ENCODE assay signal across 15 cellular contexts in genomic region chr7:69780377-69780776, GRCh38.
DNase-seq lines count a peak whose midpoint lies in the region; ATAC-seq, FAIRE-seq and TF ChIP-seq lines count a peak whose summit lies in the region.
"Had no signal": no experiment of that assay in that cellular context is flagged by ENCODE, and none has a peak within 500 bp of the region (broad histone marks: within the 10 kb centered on the region; RNA-seq: fewer than 3 reads in every experiment).

No MANE protein-coding gene starts in this region.

- no peak overlapping the region for H2AFZ ChIP-seq in H1 (ENCODE audit: low read length)

- TF ChIP-seq POLR2A in H1 (IDR thresholded peaks at IDR 0.05; ENCODE audit: control extremely low read depth in 1 of 2, low read depth in 2 of 2, low read length in 2 of 2) = no peak
- TF ChIP-seq POLR2A in Peyer's patch (IDR thresholded peaks at IDR 0.05) = no peak
- TF ChIP-seq POLR2A in gastroesophageal sphincter (IDR thresholded peaks at IDR 0.05) = no peak
- TF ChIP-seq POLR2A in erythroblast (IDR thresholded peaks at IDR 0.05; ENCODE audit: low read length) = no peak

- CTCF ChIA-PET in H1 (lab: Charles Lee; ENCODE audit: partially characterized antibody) = interaction anchor here (0.6 kb wide), 1 partner anchor 382 kb away, joined by 3 read pairs; no protein-coding TSS in a partner anchor

- H3K79me2 ChIP-seq in H1 (ENCODE audit: control insufficient read depth in 1 of 2, insufficient read depth in 2 of 2, low read length in 2 of 2) = 0 out of 4 replicates have a peak, but pooled peaks cover 0 to 3% of the 10 kb centered on the region in 2 experiments

- H3K4me2 ChIP-seq in H1 (ENCODE audit: insufficient read depth in 1 of 2, low read depth in 2 of 2, low read length in 2 of 2) = peak overlapping the region in 1 of 2 experiments; percentile 26; a peak in 1 of 4 replicates

- no peak for TF ChIP-seq RAD21 in H1 (IDR thresholded peaks at IDR 0.05 in 1 of 2, conservative IDR thresholded peaks at IDR 0.05 in 1 of 2; ENCODE audit: low read depth in 2 of 2, low read length in 2 of 2)

- H2BK20ac ChIP-seq in H1 (ENCODE audit: low read length) = no peak overlapping the region

- H3K4me1 ChIP-seq in H1 (replicated peaks in 1 of 4; ENCODE audit: control insufficient read depth in 3 of 4, insufficient read depth in 4 of 4, low read length in 3 of 4) (peaks cover 0 to 7% (median 5%) of the 10 kb centered on the region in 4 experiments; a peak in 3 of 7 replicates), Peyer's patch (no peaks in the 10 kb centered on the region), gastroesophageal sphincter (peaks cover 11 to 65% (median 39%) of the 10 kb centered on the region in 3 donors)

- H2BK15ac ChIP-seq in H1 (ENCODE audit: low read length) = no peak overlapping the region

- H3K36me3 ChIP-seq in H1 (ENCODE audit: control insufficient read depth in 2 of 4, insufficient read depth in 4 of 4, low read length in 3 of 4) (no peaks in the 10 kb centered on the region), Peyer's patch (no peaks in the 10 kb centered on the region), gastroesophageal sphincter (no peaks in the 10 kb centered on the region)

- no peak overlapping the region for H3K9ac ChIP-seq in H1 (replicated peaks in 1 of 4; ENCODE audit: extremely low read depth in 1 of 4, low read depth in 3 of 4, low read length in 3 of 4)

- peak overlapping the region; percentile 72; the same call in 1 of the 2 replicates for H2BK12ac ChIP-seq in H1 (ENCODE audit: low read depth, low read length)

- no peak for TF ChIP-seq CTCF in AG10803 (conservative IDR thresholded peaks at IDR 0.05; ENCODE audit: low read length)
- no peak for TF ChIP-seq CTCF in H1 (IDR thresholded peaks at IDR 0.05; ENCODE audit: control extremely low read depth in 1 of 3, insufficient read depth in 1 of 3, low read depth in 1 of 3, low read length in 3 of 3)
- TF ChIP-seq CTCF in Peyer's patch (IDR thresholded peaks at IDR 0.05) = no peak
- TF ChIP-seq CTCF in gastroesophageal sphincter (IDR thresholded peaks at IDR 0.05) = no peak

- H3K18ac ChIP-seq in H1 (ENCODE audit: extremely low read depth, low read length) = peak overlapping the region; percentile 28; the same call in 1 of the 2 replicates

- H3K56ac ChIP-seq in H1 (replicated peaks; ENCODE audit: insufficient read length, low read depth, low read length) = no peak overlapping the region

- no peak overlapping the region for H3K4ac ChIP-seq in H1 (replicated peaks; ENCODE audit: insufficient read length, low read depth, low read length)

- WGBS in H1 (ENCODE audit: extremely low coverage in 1 of 2, insufficient coverage in 1 of 2, insufficient read length in 1 of 2, insufficient replicate concordance in 2 of 2, low coverage in 1 of 2, low lambda C conversion rate in 2 of 2, missing lambda C conversion rate in 1 of 2), 2 experiments = 69% methylated on average over 1 of the region's 1 CpG; no CpG with 5 or more reads in 1 of the 2 experiments
- no CpG with 5 or more reads among the region's 1 CpG for WGBS in gastroesophageal sphincter (ENCODE audit: low coverage in 1 of 2), 2 donors

- H3K23me2 ChIP-seq in H1 (ENCODE audit: low read depth, low read length) = no peaks in the 10 kb centered on the region

- H2BK5ac ChIP-seq in H1 (ENCODE audit: low read depth, low read length) = no peak overlapping the region

- H3K23ac ChIP-seq in H1 (ENCODE audit: insufficient read length) = no peak overlapping the region

- ATAC-seq in gastroesophageal sphincter = no peak
- ATAC-seq in GM19467 (IDR thresholded peaks at IDR 0.05; ENCODE audit: unreplicated experiment) = no peak
- ATAC-seq: naive thymus-derived CD4-positive, alpha-beta T cell; stimulated activated memory B cell treated with anti-CD40 and anti-IgM and Interleukin-4, amounts not matched to agents 10 μg/mL and 1 μg/mL and 100 μg/mL, for 72 hours had no signal

- peak; percentile 60 for DNase-seq in AG10803 (ENCODE audit: low read depth)
- peak; percentile 70 for DNase-seq in NCI-H1048 (lab: John Stamatoyannopoulos, UW)
- DNase-seq in NCI-H510A (lab: John Stamatoyannopoulos, UW) = peak; percentile 33
- peak in 1 of 2 experiments; percentile 61 for DNase-seq in H1 (ENCODE audit: low read depth in 1 of 2, low spot score in 2 of 2)
- no peak for DNase-seq in Peyer's patch
- no peak for DNase-seq in erythroblast (lab: John Stamatoyannopoulos, UW)
- DNase-seq: activated naive CD4-positive, alpha-beta T cell treated with Interleukin-2 at 50 U/mL for 16 hours; AML-193; HFFc6; naive thymus-derived CD4-positive, alpha-beta T cell; SHP77 treated with DMSO at 0.1 percent for 48 hours; stimulated activated CD4-positive, alpha-beta T cell treated with anti-CD3 and anti-CD28 coated beads, Interleukin-12 subunit alpha, Interleukin-12 subunit beta, amount 100 ng/mL, for 4 hours had no signal

- H3K4me3 ChIP-seq in AG10803 (ENCODE audit: low read length) = no peak overlapping the region
- H3K4me3 ChIP-seq in H1 (ENCODE audit: extremely low read depth in 1 of 4, insufficient read depth in 2 of 4, low read depth in 3 of 4, low read length in 4 of 4) = no peak overlapping the region
- no peak overlapping the region for H3K4me3 ChIP-seq in Peyer's patch
- H3K4me3 ChIP-seq in gastroesophageal sphincter = no peak overlapping the region

- H2BK120ac ChIP-seq in H1 (replicated peaks; ENCODE audit: low read depth, low read length) = no peak overlapping the region

- no peaks in the 10 kb centered on the region for H4K20me1 ChIP-seq in H1 (replicated peaks in 1 of 2; ENCODE audit: control insufficient read depth in 1 of 2, insufficient read depth in 2 of 2, low read length in 2 of 2)

- no peaks in the 10 kb centered on the region; the same call in 1 of the 2 replicates for H3K79me1 ChIP-seq in H1 (ENCODE audit: low read depth, low read length)

- peak; percentile 62 for FAIRE-seq in H1 (lab: Jason Lieb, UNC)

- TF ChIP-seq EP300 in H1 (IDR thresholded peaks at IDR 0.05; ENCODE audit: borderline replicate concordance in 1 of 2, low read depth in 2 of 2, low read length in 2 of 2) = no peak
- TF ChIP-seq EP300 in gastroesophageal sphincter (IDR thresholded peaks at IDR 0.05) = no peak

- H3K9me3 ChIP-seq in H1 (ENCODE audit: insufficient read depth in 2 of 2, low read depth in 1 of 2, low read length in 1 of 2) (no peaks in the 10 kb centered on the region), Peyer's patch (no peaks in the 10 kb centered on the region), gastroesophageal sphincter (no peaks in the 10 kb centered on the region)

- no peak overlapping the region for H2AK5ac ChIP-seq in H1 (ENCODE audit: low read depth, low read length)

- POLR2A ChIA-PET in H1 (lab: Charles Lee; ENCODE audit: partially characterized antibody) = interaction anchor here (0.7 to 1.3 kb wide), 2 partner anchors 11 to 57 kb away, joined by 3 to 4 read pairs; no protein-coding TSS in a partner anchor

- H3K14ac ChIP-seq in H1 (ENCODE audit: insufficient read length) = no peak overlapping the region

- no peak overlapping the region for H3K27ac ChIP-seq in H1 (ENCODE audit: low read depth, low read length)
- no peak overlapping the region for H3K27ac ChIP-seq in Peyer's patch
- H3K27ac ChIP-seq in gastroesophageal sphincter = no peak overlapping the region

- no peak overlapping the region for H4K5ac ChIP-seq in H1 (ENCODE audit: insufficient read length, low read depth, low read length)

- H3K27me3 ChIP-seq in H1 (replicated peaks in 1 of 4; ENCODE audit: control insufficient read depth in 3 of 4, extremely low read depth in 1 of 4, insufficient read depth in 3 of 4, low read length in 3 of 4) (no peaks in the 10 kb centered on the region; a peak in 1 of 7 replicates), Peyer's patch (no peaks in the 10 kb centered on the region), gastroesophageal sphincter (no peaks in the 10 kb centered on the region)

- H4K8ac ChIP-seq in H1 (ENCODE audit: extremely low read depth, insufficient read depth, low read length) = no peak overlapping the region

- no peak overlapping the region for H4K91ac ChIP-seq in H1 (replicated peaks; ENCODE audit: insufficient read length, low read length)

TF ChIP-seq in H1, 55 proteins besides CTCF, POLR2A, EP300 and RAD21 (continues in another document):
- TF ChIP-seq CBX5 (IDR thresholded peaks at IDR 0.05; ENCODE audit: low read depth, low read length) (no peak), TAF1 (IDR thresholded peaks at IDR 0.05; ENCODE audit: low read depth, low read length) (no peak), RXRA (IDR thresholded peaks at IDR 0.05; ENCODE audit: insufficient read depth, low read depth, low read length) (no peak), SIX5 (IDR thresholded peaks at IDR 0.05; ENCODE audit: low read depth, low read length) (no peak), EZH2 (IDR thresholded peaks at IDR 0.05; ENCODE audit: low read depth, low read length, severe bottlenecking) (no peak), BACH1 (IDR thresholded peaks at IDR 0.05; ENCODE audit: low read length) (no peak), SUZ12 (IDR thresholded peaks at IDR 0.05; ENCODE audit: low read length) (no peak), TBP (IDR thresholded peaks at IDR 0.05; ENCODE audit: low read depth, low read length) (no peak), RFX5 (IDR thresholded peaks at IDR 0.05; ENCODE audit: borderline replicate concordance, low read depth, low read length) (no peak), CREB1 (IDR thresholded peaks at IDR 0.05) (no peak), JUND (IDR thresholded peaks at IDR 0.05; ENCODE audit: low read length) (peak; percentile 50; the same call in 1 of the 2 replicates), ATF3 (IDR thresholded peaks at IDR 0.05; ENCODE audit: insufficient read depth, low read depth, low read length) (peak; percentile 21; the same call in 1 of the 2 replicates), ZNF274 (IDR thresholded peaks at IDR 0.05; ENCODE audit: borderline replicate concordance, extremely low read depth, low read length) (no peak), SP1 (IDR thresholded peaks at IDR 0.05; ENCODE audit: low read depth, low read length) (no peak), TAF7 (optimal IDR thresholded peaks at IDR 0.05; ENCODE audit: borderline replicate concordance, low read depth, low read length) (no peak), TCF12 (IDR thresholded peaks at IDR 0.05; ENCODE audit: low read depth, low read length) (no peak)
- TF ChIP-seq, protein P1, sequence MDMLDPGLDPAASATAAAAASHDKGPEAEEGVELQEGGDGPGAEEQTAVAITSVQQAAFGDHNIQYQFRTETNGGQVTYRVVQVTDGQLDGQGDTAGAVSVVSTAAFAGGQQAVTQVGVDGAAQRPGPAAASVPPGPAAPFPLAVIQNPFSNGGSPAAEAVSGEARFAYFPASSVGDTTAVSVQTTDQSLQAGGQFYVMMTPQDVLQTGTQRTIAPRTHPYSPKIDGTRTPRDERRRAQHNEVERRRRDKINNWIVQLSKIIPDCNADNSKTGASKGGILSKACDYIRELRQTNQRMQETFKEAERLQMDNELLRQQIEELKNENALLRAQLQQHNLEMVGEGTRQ (IDR thresholded peaks at IDR 0.05; ENCODE audit: low read length) = no peak

Comparison
In these comparisons a context has a peak if more than half of its experiments do, and no peak if none do; other contexts are left out.
1. DNase-seq: peak in AG10803 (single experiment), NCI-H1048 (single experiment) and NCI-H510A (single experiment); none in Peyer's patch (0 of 3) and erythroblast (0 of 2).